ENCODE assay signal across 24 cellular contexts in the genomic region with DNA sequence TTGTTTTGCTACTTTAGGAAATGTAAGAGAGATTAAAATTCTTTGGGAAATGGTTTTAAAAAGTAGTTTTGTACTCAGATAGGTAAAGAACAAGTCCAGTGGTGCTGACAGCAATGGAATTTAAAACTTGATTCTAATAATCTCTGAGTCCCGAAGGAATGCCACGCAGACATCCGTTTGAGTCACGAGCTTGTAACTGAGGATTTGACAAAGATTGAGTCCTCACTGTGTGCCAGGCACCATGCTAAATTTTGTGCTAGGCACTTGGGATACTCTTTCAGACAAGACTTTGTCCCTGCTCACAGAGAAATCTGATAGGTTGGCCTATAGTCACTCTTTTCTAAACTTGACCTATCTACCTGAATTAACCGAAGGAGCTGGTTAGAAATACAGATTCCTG.
"Had no signal": no experiment of that assay in that cellular context is flagged by ENCODE, and none has a peak within 500 bp of the region (broad histone marks: within the 10 kb centered on the region; RNA-seq: fewer than 3 reads in every experiment).

No MANE protein-coding gene starts in this region.

- H3K36me3 Mint-ChIP-seq: naive B cell; natural killer cell treated with Interleukin-12 subunit alpha and Interleukin-12 subunit beta and Interleukin-15 and Interleukin-18, amount 100 ng/mL, for 72 hours; stimulated activated effector memory CD8-positive, alpha-beta T cell treated with anti-CD3 and anti-CD28 coated beads, Interleukin-12 subunit alpha, Interleukin-12 subunit beta, amount 100 ng/mL, for 72 hours had no signal

- H3K27ac Mint-ChIP-seq: naive B cell; natural killer cell treated with Interleukin-12 subunit alpha and Interleukin-12 subunit beta and Interleukin-15 and Interleukin-18, amount 100 ng/mL, for 72 hours; neural progenitor cell; stimulated activated effector memory CD8-positive, alpha-beta T cell treated with anti-CD3 and anti-CD28 coated beads, Interleukin-12 subunit alpha, Interleukin-12 subunit beta, amount 100 ng/mL, for 72 hours had no signal

- H3K4me1 Mint-ChIP-seq: central memory CD8-positive, alpha-beta T cell; naive B cell; neural progenitor cell; stimulated activated effector memory CD8-positive, alpha-beta T cell treated with anti-CD3 and anti-CD28 coated beads, Interleukin-12 subunit alpha, Interleukin-12 subunit beta, amount 100 ng/mL, for 72 hours had no signal

- H3K4me3 Mint-ChIP-seq: central memory CD8-positive, alpha-beta T cell; natural killer cell treated with Interleukin-12 subunit alpha and Interleukin-12 subunit beta and Interleukin-15 and Interleukin-18, amount 100 ng/mL, for 72 hours; neural progenitor cell; stimulated activated effector memory CD8-positive, alpha-beta T cell treated with anti-CD3 and anti-CD28 coated beads, Interleukin-12 subunit alpha, Interleukin-12 subunit beta, amount 100 ng/mL, for 72 hours had no signal

- ATAC-seq: foreskin keratinocyte; heart right ventricle; left ventricle myocardium superior; lower lobe of right lung; mucosa of descending colon; natural killer cell treated with Interleukin-12 subunit alpha and Interleukin-12 subunit beta and Interleukin-15 and Interleukin-18, amount 100 ng/mL, for 72 hours; right lobe of liver; stimulated activated effector memory CD8-positive, alpha-beta T cell treated with anti-CD3 and anti-CD28 coated beads, Interleukin-12 subunit alpha, Interleukin-12 subunit beta, amount 100 ng/mL, for 72 hours had no signal

- DNase-seq: cortex of kidney; effector CD4-positive, alpha-beta T cell; foreskin keratinocyte; glutamatergic neuron; heart right ventricle; left ventricle myocardium superior; lower lobe of right lung; mucosa of descending colon; naive B cell; retina; right lobe of liver; stimulated activated CD4-positive, alpha-beta T cell treated with anti-CD3 and anti-CD28 coated beads, Interleukin-2, amount 100 ng/mL, for 24 hours; stimulated activated CD4-positive, alpha-beta T cell treated with anti-CD3 and anti-CD28 coated beads, Interleukin-4, amount 100 ng/mL, for 24 hours; stimulated activated naive CD4-positive, alpha-beta T cell treated with Interleukin-2 at 50 U/mL for 16 hours; stomach; thyroid gland; trophoblast cell had no signal

- H3K27me3 ChIP-seq: cardiac muscle cell, foreskin keratinocyte, heart right ventricle, neural progenitor cell, right lobe of liver, stomach, thyroid gland, vagina had no signal

- H3K4me3 ChIP-seq: cardiac muscle cell, heart right ventricle, lower lobe of right lung, mucosa of descending colon, neural progenitor cell, right lobe of liver, stomach, thyroid gland, vagina had no signal

- H3K9ac ChIP-seq: neural progenitor cell, parathyroid adenoma had no signal

- H3K4me1 ChIP-seq: foreskin keratinocyte, lower lobe of right lung, parathyroid adenoma, right lobe of liver, stomach, thyroid gland had no signal

- H3K9me3 ChIP-seq: heart right ventricle, lower lobe of right lung, mucosa of descending colon, right lobe of liver, stomach, thyroid gland, vagina had no signal

- H3K9me3 Mint-ChIP-seq: natural killer cell treated with Interleukin-12 subunit alpha and Interleukin-12 subunit beta and Interleukin-15 and Interleukin-18, amount 100 ng/mL, for 72 hours had no signal

- H3K27ac ChIP-seq: cardiac muscle cell, foreskin keratinocyte, heart right ventricle, lower lobe of right lung, neural progenitor cell, parathyroid adenoma, right lobe of liver, stomach, thyroid gland, vagina had no signal

- H3K27me3 Mint-ChIP-seq: central memory CD8-positive, alpha-beta T cell had no signal

- H3K36me3 ChIP-seq: heart right ventricle, lower lobe of right lung, neural progenitor cell, right lobe of liver, stomach, thyroid gland, vagina had no signal
